Comparison of ENCODE assay signal across 13 cellular contexts in the genomic region with DNA sequence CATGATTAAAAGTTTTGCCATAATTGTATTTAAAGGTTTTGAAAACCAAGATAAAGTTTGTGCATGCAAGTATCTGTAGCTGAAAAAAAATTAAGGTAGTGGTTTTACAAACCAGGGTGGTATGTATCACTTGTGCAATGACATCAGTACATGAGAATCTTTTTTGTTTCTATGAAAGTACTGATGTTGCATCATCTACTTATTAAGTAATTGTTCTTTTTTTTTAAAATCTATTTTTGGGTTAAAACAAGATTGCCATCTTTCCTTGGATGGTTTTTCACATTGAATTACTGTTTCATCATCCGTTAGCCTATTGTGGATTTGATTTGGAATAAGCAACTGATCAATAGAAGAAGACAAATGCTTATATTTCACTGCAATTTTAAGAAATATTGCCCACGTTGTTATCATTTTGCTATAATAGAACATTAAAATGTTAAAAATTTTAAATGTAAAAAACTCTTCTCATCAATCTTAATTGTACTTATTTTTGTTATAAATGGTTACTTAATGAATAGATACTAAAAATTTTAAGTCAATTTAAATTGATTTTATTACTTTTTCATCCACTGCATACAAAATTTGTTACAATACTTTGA. TPM values are rescaled to one million over a fixed set of nuclear protein-coding genes. Genes with fewer than 3 reads are reported as not detected.
A peak's percentile ranks its signal among the peaks of the same experiment; 100 is the strongest.
DNase-seq lines count a peak whose midpoint lies in the region; TF ChIP-seq lines count a peak whose summit lies in the region.
"Had no signal": no experiment of that assay in that cellular context is flagged by ENCODE, and none has a peak within 500 bp of the region (broad histone marks: within the 10 kb centered on the region; RNA-seq: fewer than 3 reads in every experiment).

No MANE protein-coding gene starts in this region.

- H3K79me2 ChIP-seq in mammary epithelial cell (ENCODE audit: insufficient read depth, low read length) (no peaks in the 10 kb centered on the region), MM.1S (ENCODE audit: low read length) (no peaks in the 10 kb centered on the region)

- no peaks in the 10 kb centered on the region for H3K36me3 ChIP-seq in mammary epithelial cell (ENCODE audit: insufficient read depth, low read length)
- no peaks in the 10 kb centered on the region for H3K36me3 ChIP-seq in MM.1S (replicated peaks; ENCODE audit: insufficient read depth, low read length)
- H3K36me3 ChIP-seq: thoracic aorta had no signal

- 74% methylated on average over 2 of the region's 2 CpGs for WGBS in mammary epithelial cell (ENCODE audit: low coverage, missing lambda C conversion rate)

- H3K9ac ChIP-seq in mammary epithelial cell (ENCODE audit: insufficient read depth, low read length) (no peak overlapping the region), MM.1S (ENCODE audit: low read length) (no peak overlapping the region)

- no peaks in the 10 kb centered on the region for H3K27me3 ChIP-seq in mammary epithelial cell (ENCODE audit: insufficient read depth, low read length)
- no peaks in the 10 kb centered on the region for H3K27me3 ChIP-seq in MM.1S (replicated peaks; ENCODE audit: insufficient read depth, low read length)

- H3K9me2 ChIP-seq in MM.1S (replicated peaks; ENCODE audit: insufficient read depth, low read length) = no peaks in the 10 kb centered on the region

- in situ Hi-C loops in mammary epithelial cell (cut with MboI; ENCODE audit: low sequenced_read_pairs in 2 of 2) = no loop called here

- dilution Hi-C loops in mammary epithelial cell (cut with HindIII; ENCODE audit: low sequenced_read_pairs) = no loop called here

- H3K9me3 ChIP-seq in mammary epithelial cell (replicated peaks; ENCODE audit: insufficient read depth, low read length) (no peaks in the 10 kb centered on the region), MM.1S (replicated peaks; ENCODE audit: insufficient read depth, low read length) (no peaks in the 10 kb centered on the region)
- H3K9me3 ChIP-seq: thoracic aorta had no signal

- intact Hi-C loops in mammary epithelial cell (cut with micrococcal nuclease) = no loop called here

- CTCF ChIA-PET in mammary epithelial cell (lab: Charles Lee; ENCODE audit: low non-redundant PET) = interaction anchor here (0.6 kb wide), 1 partner anchor 20 kb away, joined by 16 read pairs; no protein-coding TSS in a partner anchor

- no peaks in the 10 kb centered on the region for H3F3A ChIP-seq in MM.1S (ENCODE audit: insufficient read depth, low read length)

- H3K4me3 ChIP-seq in mammary epithelial cell (replicated peaks in 1 of 3; ENCODE audit: insufficient read depth in 1 of 3, low read depth in 2 of 3, low read length in 3 of 3) (no peak overlapping the region), MM.1S (ENCODE audit: low read length) (no peak overlapping the region)
- H3K4me3 ChIP-seq: dorsolateral prefrontal cortex, thoracic aorta had no signal

- TF ChIP-seq CTCF in mammary epithelial cell (conservative IDR thresholded peaks at IDR 0.05 in 1 of 2, IDR thresholded peaks at IDR 0.05 in 1 of 2; ENCODE audit: extremely low read depth in 1 of 2, insufficient read depth in 1 of 2, low read depth in 1 of 2, low read length in 2 of 2) (no peak), MM.1S (IDR thresholded peaks at IDR 0.05; ENCODE audit: low read length) (no peak)

- no peaks in the 10 kb centered on the region for H4K20me1 ChIP-seq in mammary epithelial cell (ENCODE audit: insufficient read depth, low read length)
- no peaks in the 10 kb centered on the region for H4K20me1 ChIP-seq in MM.1S (ENCODE audit: insufficient read depth, low read length)

- no peak overlapping the region for H3K4me2 ChIP-seq in mammary epithelial cell (ENCODE audit: insufficient read depth, low read depth, low read length)
- no peak overlapping the region for H3K4me2 ChIP-seq in MM.1S (ENCODE audit: low read depth, low read length)

- no peak overlapping the region for H3K27ac ChIP-seq in mammary epithelial cell (ENCODE audit: insufficient read depth, low read depth, low read length)
- H3K27ac ChIP-seq in MM.1S (ENCODE audit: low read length) = no peak overlapping the region
- H3K27ac ChIP-seq: dorsolateral prefrontal cortex, thoracic aorta had no signal

- DNase-seq in GM03348 (ENCODE audit: low spot score) (peak; percentile 80), NCI-H226 (peak; percentile 31), mammary epithelial cell (peak; percentile 65), non-pigmented ciliary epithelial cell (ENCODE audit: low read depth) (peak; percentile 60), LoVo (ENCODE audit: low spot score) (no peak), NCI-H1436 treated with DMSO at 0.1 percent for 48 hours (lab: John Stamatoyannopoulos, UW) (no peak), MM.1S (no peak)
- DNase-seq: activated CD4-positive, CD25-positive, alpha-beta regulatory T cell; dorsolateral prefrontal cortex; glutamatergic neuron; NCI-H1092; NCI-H524 had no signal

- no peaks in the 10 kb centered on the region for H3K4me1 ChIP-seq in mammary epithelial cell (ENCODE audit: insufficient read depth, low read length)
- H3K4me1 ChIP-seq in MM.1S (ENCODE audit: low read length) = no peaks in the 10 kb centered on the region

- no TSS peak for BruUV-seq in mammary epithelial cell (replicated peaks; lab: Mats Ljungman, UMichigan)

- H2AFZ ChIP-seq in mammary epithelial cell (ENCODE audit: low read depth, low read length) (no peak overlapping the region), MM.1S (ENCODE audit: low read length) (no peak overlapping the region)

RNA-seq across cellular contexts. Expression of gene TAGAP, which starts 39.8 kb away (rescaled TPM):
- total RNA-seq in mammary epithelial cell = under 1 TPM in 1 of 2 donors, not detected in 1; 0.33 TPM
- polyA plus RNA-seq in mammary epithelial cell = 0.11 TPM
- polyA minus RNA-seq in mammary epithelial cell = 1.6 TPM

Comparison
In these comparisons a context has a peak if more than half of its experiments do, and no peak if none do; other contexts are left out.
1. DNase-seq: peak in GM03348 (single experiment), NCI-H226 (single experiment), mammary epithelial cell (single experiment) and non-pigmented ciliary epithelial cell (single experiment); none in LoVo (single experiment), NCI-H1436 treated with DMSO at 0.1 percent for 48 hours (single experiment) and MM.1S (single experiment).